Comparison of ENCODE assay signal across 8 cellular contexts in genomic region chr15:74789171-74789627, GRCh38.
DNase-seq lines count a peak whose midpoint lies in the region; ATAC-seq and TF ChIP-seq lines count a peak whose summit lies in the region.

No MANE protein-coding gene starts in this region.

- H3K27me3 Mint-ChIP-seq in nephron (ENCODE audit: low read depth), result no peaks in the 10 kb centered on the region

- H3K36me3 Mint-ChIP-seq in nephron (ENCODE audit: low read depth), result no peaks in the 10 kb centered on the region

- ATAC-seq in GM21423 (IDR thresholded peaks at IDR 0.05; ENCODE audit: unreplicated experiment) (no peak), GM19455 (IDR thresholded peaks at IDR 0.05; ENCODE audit: unreplicated experiment) (no peak)

- H3K36me3 ChIP-seq in GM06990 (ENCODE audit: control insufficient read depth, insufficient read depth, low read length) (peaks cover 16% of the 10 kb centered on the region), MM.1S (replicated peaks; ENCODE audit: insufficient read depth, low read length) (no peaks in the 10 kb centered on the region; the same call in 1 of the 2 replicates)

- H3K9ac ChIP-seq in MM.1S (ENCODE audit: low read length), result peak overlapping the region; percentile 89

- H2AFZ ChIP-seq in MM.1S (ENCODE audit: low read length), result no peak overlapping the region

- H3K4me1 ChIP-seq in MM.1S (ENCODE audit: low read length), result peaks cover 76% of the 10 kb centered on the region

- H3K9me3 Mint-ChIP-seq in nephron, result no peaks in the 10 kb centered on the region

- DNase-seq in GM06990 (ENCODE audit: extremely low read depth, insufficient read length) (no peak), MM.1S (peak; percentile 89), caudate nucleus (lab: John Stamatoyannopoulos, UW) (no peak), DMS53 treated with DMSO at 0.1 percent for 48 hours (lab: John Stamatoyannopoulos, UW; ENCODE audit: unreplicated experiment) (no peak), 8988T (no peak)

- H3K4me2 ChIP-seq in MM.1S (ENCODE audit: low read depth, low read length), result peak overlapping the region; percentile 99

- no peaks in the 10 kb centered on the region for H3K9me2 ChIP-seq in MM.1S (replicated peaks; ENCODE audit: insufficient read depth, low read length)

- H3K27me3 ChIP-seq in GM06990 (replicated peaks; ENCODE audit: control insufficient read depth, insufficient read depth, low read length), result no peaks in the 10 kb centered on the region
- H3K27me3 ChIP-seq in MM.1S (replicated peaks; ENCODE audit: insufficient read depth, low read length), result no peaks in the 10 kb centered on the region

- H3K9me3 ChIP-seq in MM.1S (replicated peaks; ENCODE audit: insufficient read depth, low read length), result no peaks in the 10 kb centered on the region

- peak overlapping the region; percentile 95 for H3K27ac ChIP-seq in MM.1S (ENCODE audit: low read length)
- H3K27ac ChIP-seq in caudate nucleus (ENCODE audit: low read depth, low read length), result peak overlapping the region; percentile 86

- TF ChIP-seq CTCF in GM06990 (IDR thresholded peaks at IDR 0.05; ENCODE audit: insufficient read depth, low read length, poor library complexity, severe bottlenecking) (no peak), MM.1S (IDR thresholded peaks at IDR 0.05; ENCODE audit: low read length) (peak; percentile 15; the same call in 1 of the 2 replicates), nephron (IDR thresholded peaks at IDR 0.05; ENCODE audit: unreplicated experiment in 3 of 3) (no peak)

- peaks cover 66% of the 10 kb centered on the region for H3F3A ChIP-seq in MM.1S (ENCODE audit: insufficient read depth, low read length)

- H4K20me1 ChIP-seq in MM.1S (ENCODE audit: insufficient read depth, low read length), result peaks cover 18% of the 10 kb centered on the region

- H3K4me1 Mint-ChIP-seq in nephron, result peaks cover 44% of the 10 kb centered on the region

- H3K79me2 ChIP-seq in MM.1S (ENCODE audit: low read length), result peaks cover 93% of the 10 kb centered on the region

- peak overlapping the region in 2 of 3 experiments; percentile 29 to 77 for H3K27ac Mint-ChIP-seq in nephron

- H3K4me3 ChIP-seq in GM06990 (replicated peaks; ENCODE audit: low read depth, low read length) (peak overlapping the region; percentile 98), MM.1S (ENCODE audit: low read length) (peak overlapping the region; percentile 57)

- no peak overlapping the region for H3K4me3 Mint-ChIP-seq in nephron
